In the genomic region with DNA sequence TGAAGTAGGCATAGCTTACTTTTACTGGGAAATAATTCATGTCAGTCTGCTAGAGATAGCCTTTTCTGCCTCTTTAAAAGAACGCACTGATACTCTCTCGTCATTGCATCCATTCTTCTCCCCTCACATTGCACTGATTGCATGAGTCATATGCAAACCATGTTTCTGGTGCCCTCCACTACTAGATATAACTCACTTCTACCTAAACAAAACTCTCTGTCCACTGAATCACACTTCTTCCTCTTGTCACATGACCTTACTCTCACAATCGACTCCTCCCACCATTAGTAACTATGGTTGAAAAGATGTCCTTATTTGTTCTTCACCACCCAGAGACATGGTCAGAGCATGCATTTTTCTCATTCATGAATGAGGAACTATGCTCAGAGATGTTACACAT, we compare ENCODE assay signal across 1 cellular context.
TF ChIP-seq lines count a peak whose summit lies in the region.

No MANE protein-coding gene starts in this region.

TF ChIP-seq in GM12878, 131 proteins besides CTCF, POLR2A, EP300 and RAD21 (continued from another document):
- TF ChIP-seq, protein P1, sequence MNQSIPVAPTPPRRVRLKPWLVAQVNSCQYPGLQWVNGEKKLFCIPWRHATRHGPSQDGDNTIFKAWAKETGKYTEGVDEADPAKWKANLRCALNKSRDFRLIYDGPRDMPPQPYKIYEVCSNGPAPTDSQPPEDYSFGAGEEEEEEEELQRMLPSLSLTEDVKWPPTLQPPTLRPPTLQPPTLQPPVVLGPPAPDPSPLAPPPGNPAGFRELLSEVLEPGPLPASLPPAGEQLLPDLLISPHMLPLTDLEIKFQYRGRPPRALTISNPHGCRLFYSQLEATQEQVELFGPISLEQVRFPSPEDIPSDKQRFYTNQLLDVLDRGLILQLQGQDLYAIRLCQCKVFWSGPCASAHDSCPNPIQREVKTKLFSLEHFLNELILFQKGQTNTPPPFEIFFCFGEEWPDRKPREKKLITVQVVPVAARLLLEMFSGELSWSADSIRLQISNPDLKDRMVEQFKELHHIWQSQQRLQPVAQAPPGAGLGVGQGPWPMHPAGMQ (IDR thresholded peaks at IDR 0.05; ENCODE audit: borderline replicate concordance): no peak
- TF ChIP-seq, protein P2, sequence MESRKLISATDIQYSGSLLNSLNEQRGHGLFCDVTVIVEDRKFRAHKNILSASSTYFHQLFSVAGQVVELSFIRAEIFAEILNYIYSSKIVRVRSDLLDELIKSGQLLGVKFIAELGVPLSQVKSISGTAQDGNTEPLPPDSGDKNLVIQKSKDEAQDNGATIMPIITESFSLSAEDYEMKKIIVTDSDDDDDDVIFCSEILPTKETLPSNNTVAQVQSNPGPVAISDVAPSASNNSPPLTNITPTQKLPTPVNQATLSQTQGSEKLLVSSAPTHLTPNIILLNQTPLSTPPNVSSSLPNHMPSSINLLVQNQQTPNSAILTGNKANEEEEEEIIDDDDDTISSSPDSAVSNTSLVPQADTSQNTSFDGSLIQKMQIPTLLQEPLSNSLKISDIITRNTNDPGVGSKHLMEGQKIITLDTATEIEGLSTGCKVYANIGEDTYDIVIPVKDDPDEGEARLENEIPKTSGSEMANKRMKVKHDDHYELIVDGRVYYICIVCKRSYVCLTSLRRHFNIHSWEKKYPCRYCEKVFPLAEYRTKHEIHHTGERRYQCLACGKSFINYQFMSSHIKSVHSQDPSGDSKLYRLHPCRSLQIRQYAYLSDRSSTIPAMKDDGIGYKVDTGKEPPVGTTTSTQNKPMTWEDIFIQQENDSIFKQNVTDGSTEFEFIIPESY (IDR thresholded peaks at IDR 0.05): no peak
- TF ChIP-seq MEF2A (IDR thresholded peaks at IDR 0.05; ENCODE audit: insufficient read depth, low read depth, low read length) (no peak), IKZF2 (IDR thresholded peaks at IDR 0.05) (0 out of 4 replicates have a peak, but pooled peaks of 1 of the 2 experiments have one; percentile 8), NBN (IDR thresholded peaks at IDR 0.05) (0 out of 2 replicates have a peak, but pooled peaks have one; percentile 34)
